Comparison of ENCODE assay signal across 31 cellular contexts in the genomic region with DNA sequence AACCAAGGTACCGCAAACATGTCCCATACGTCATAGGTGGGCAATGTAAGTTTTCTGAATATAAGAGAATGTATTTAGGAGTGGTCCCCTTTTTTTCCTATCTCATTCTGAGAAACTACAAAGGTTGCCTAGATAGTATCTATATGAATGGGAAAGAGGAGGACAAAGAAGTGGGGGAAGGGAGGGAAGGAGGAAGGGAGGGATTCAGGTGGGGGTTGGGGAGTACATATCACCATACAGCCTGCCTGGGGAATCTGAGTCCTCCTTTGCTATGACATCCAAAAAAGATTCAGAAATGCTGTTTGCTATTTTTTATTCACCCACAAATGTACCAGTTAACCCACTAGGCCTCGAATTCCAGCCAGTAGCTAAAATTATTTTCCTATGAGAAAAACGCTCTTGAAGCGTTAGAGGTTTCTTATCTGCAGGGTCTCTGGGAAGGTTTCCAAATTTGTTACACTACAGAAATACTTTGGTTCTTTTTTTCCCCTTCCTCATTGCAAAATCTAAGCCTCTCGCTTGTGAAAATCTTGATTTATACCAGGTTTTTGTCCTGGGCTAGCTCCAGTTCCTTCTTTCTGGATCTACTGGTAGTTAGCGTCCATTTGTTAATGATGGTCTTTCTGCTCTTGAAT.
A peak's percentile ranks its signal among the peaks of the same experiment; 100 is the strongest.
DNase-seq lines count a peak whose midpoint lies in the region; ATAC-seq, FAIRE-seq and TF ChIP-seq lines count a peak whose summit lies in the region.
"Had no signal": no experiment of that assay in that cellular context is flagged by ENCODE, and none has a peak within 500 bp of the region (broad histone marks: within the 10 kb centered on the region; RNA-seq: fewer than 3 reads in every experiment).

No MANE protein-coding gene starts in this region.

- H3K4me3 ChIP-seq in left ventricle myocardium inferior (no peak overlapping the region), astrocyte of the cerebellum (ENCODE audit: low read depth, low read length) (no peak overlapping the region), fibroblast of villous mesenchyme (ENCODE audit: low read depth, low read length) (no peak overlapping the region), thoracic aorta (no peak overlapping the region), thyroid gland (replicated peaks in 1 of 3) (no peak overlapping the region)
- H3K4me3 ChIP-seq: colonic mucosa, GM23248, left lung, prostate gland, sigmoid colon, transverse colon had no signal

- no peak for DNase-seq in left ventricle myocardium inferior
- DNase-seq in Right ventricle myocardium superior = no peak
- DNase-seq in astrocyte of the cerebellum (ENCODE audit: low read depth) = peak; percentile 26
- DNase-seq in fibroblast of villous mesenchyme (ENCODE audit: low read depth) = peak; percentile 90
- DNase-seq in thoracic aorta (ENCODE audit: low spot score) = no peak
- no peak for DNase-seq in GM19239 (ENCODE audit: insufficient read length, low spot score)
- DNase-seq in thyroid gland = no peak
- DNase-seq: activated CD4-positive, alpha-beta memory T cell treated with anti-CD3 and anti-CD28 coated beads, Interleukin-2, amount 10 ng/mL, durations not matched to agents 7 days and 5 days; activated CD4-positive, alpha-beta T cell treated with anti-CD3 and anti-CD28 coated beads for 1 hour; activated CD8-positive, alpha-beta memory T cell treated with anti-CD3 and anti-CD28 coated beads, Interleukin-2, amount 50 U/mL, for 4 hours; activated naive CD4-positive, alpha-beta T cell; activated naive CD8-positive, alpha-beta T cell treated with anti-CD3 and anti-CD28 coated beads, Interleukin-2, amount 50 U/mL, for 24 hours; CD8-positive, alpha-beta memory T cell; colonic mucosa; effector memory CD8-positive, alpha-beta T cell; foreskin melanocyte; GM23248; left lung; naive B cell; NCI-H2029; NCI-H226; NCI-H526 treated with DMSO at 0.1 percent for 48 hours; SHP77; sigmoid colon; stimulated activated CD4-positive, alpha-beta T cell treated with anti-CD3 and anti-CD28 coated beads, Interleukin-12 subunit alpha, Interleukin-12 subunit beta, amount 100 ng/mL, for 4 hours; stimulated activated CD4-positive, alpha-beta T cell treated with anti-CD3 and anti-CD28 coated beads, Interleukin-2, amount 100 ng/mL, for 48 hours; T-helper 2 cell; transverse colon had no signal

- intact Hi-C loops in left ventricle myocardium inferior (cut with micrococcal nuclease) (no loop called here), Right ventricle myocardium superior (cut with DNase I) (no loop called here), thyroid gland (cut with DNase I) (no loop called here)

- no peak for FAIRE-seq in GM19239 (lab: Jason Lieb, UNC)

- TF ChIP-seq CTCF in left ventricle myocardium inferior (IDR thresholded peaks at IDR 0.05; ENCODE audit: borderline replicate concordance) (no peak), astrocyte of the cerebellum (IDR thresholded peaks at IDR 0.05; ENCODE audit: low read depth, low read length, missing control alignments) (no peak), fibroblast of villous mesenchyme (IDR thresholded peaks at IDR 0.05; ENCODE audit: insufficient read depth, low read depth, low read length) (no peak), thoracic aorta (IDR thresholded peaks at IDR 0.05) (no peak), thyroid gland (IDR thresholded peaks at IDR 0.05) (no peak)

- no peak for ATAC-seq in Right ventricle myocardium superior (ENCODE audit: poor library complexity)
- no peak for ATAC-seq in thoracic aorta (ENCODE audit: insufficient number of reproducible peaks, low FRiP score, low read depth)
- ATAC-seq in HG03280 (IDR thresholded peaks at IDR 0.05; ENCODE audit: unreplicated experiment) = no peak
- ATAC-seq: activated naive CD8-positive, alpha-beta T cell treated with anti-CD3 and anti-CD28 coated beads, Interleukin-2, amount 50 U/mL, for 24 hours; effector memory CD8-positive, alpha-beta T cell; left lung had no signal

- H3K36me3 ChIP-seq in left ventricle myocardium inferior = no peaks in the 10 kb centered on the region
- H3K36me3 ChIP-seq in thoracic aorta = no peaks in the 10 kb centered on the region
- peaks cover 0 to 4% of the 10 kb centered on the region in 2 donors for H3K36me3 ChIP-seq in thyroid gland
- H3K36me3 ChIP-seq: colonic mucosa, neutrophil, prostate gland, sigmoid colon, transverse colon had no signal

- in situ Hi-C loops in astrocyte of the cerebellum (cut with HindIII; ENCODE audit: low sequenced_read_pairs) = no loop called here

- H3K4me1 ChIP-seq in left ventricle myocardium inferior (peaks cover 18% of the 10 kb centered on the region), thoracic aorta (ENCODE audit: control insufficient read depth in 1 of 2, low read depth in 2 of 2) (peaks cover 27 to 49% of the 10 kb centered on the region in 2 donors), thyroid gland (peaks cover 10 to 20% of the 10 kb centered on the region in 2 donors)
- H3K4me1 ChIP-seq: colonic mucosa, prostate gland, transverse colon had no signal

- H3K9me3 ChIP-seq in left ventricle myocardium inferior (replicated peaks) (peaks cover 11% of the 10 kb centered on the region), thoracic aorta (no peaks in the 10 kb centered on the region), thyroid gland (no peaks in the 10 kb centered on the region)
- H3K9me3 ChIP-seq: colonic mucosa, neutrophil, prostate gland, sigmoid colon, transverse colon had no signal

- 83 to 86% methylated on average over 7 of the region's 7 CpGs for whole genome bisulfite sequencing in thyroid gland, 2 donors

- H3K27me3 ChIP-seq in left ventricle myocardium inferior (ENCODE audit: low read depth) = no peaks in the 10 kb centered on the region
- no peaks in the 10 kb centered on the region for H3K27me3 ChIP-seq in thoracic aorta (replicated peaks; ENCODE audit: insufficient read depth)
- no peaks in the 10 kb centered on the region for H3K27me3 ChIP-seq in thyroid gland
- H3K27me3 ChIP-seq: colonic mucosa, left lung, neutrophil, sigmoid colon, transverse colon had no signal

- no peak for TF ChIP-seq POLR2A in thyroid gland (IDR thresholded peaks at IDR 0.05)

- peak overlapping the region; percentile 43 for H3K27ac ChIP-seq in left ventricle myocardium inferior (replicated peaks)
- H3K27ac ChIP-seq in thoracic aorta = peak overlapping the region; percentile 48 to 71
- no peak overlapping the region for H3K27ac ChIP-seq in thyroid gland
- H3K27ac ChIP-seq: colonic mucosa, GM23248, neutrophil, prostate gland, sigmoid colon, transverse colon had no signal

Comparison
In these comparisons a context has a peak if more than half of its experiments do, and no peak if none do; other contexts are left out.
1. DNase-seq: peak in astrocyte of the cerebellum (single experiment) and fibroblast of villous mesenchyme (single experiment); none in left ventricle myocardium inferior (single experiment), Right ventricle myocardium superior (single experiment), thoracic aorta (single experiment), GM19239 (single experiment) and thyroid gland (0 of 2).
2. H3K27ac ChIP-seq: peak in left ventricle myocardium inferior (single experiment) and thoracic aorta (2 of 2); none in thyroid gland (0 of 3).